8 cellular contexts compared by ENCODE assay signal in genomic region chr19:44891016-44891882, GRCh38. TPM values are rescaled to one million over a fixed set of nuclear protein-coding genes. Genes with fewer than 3 reads are reported as not detected.
A peak's percentile ranks its signal among the peaks of the same experiment; 100 is the strongest.
DNase-seq lines count a peak whose midpoint lies in the region; ATAC-seq and TF ChIP-seq lines count a peak whose summit lies in the region.

TSS of gene TOMM40 (plus strand) at chr19:44891254. CDS start at chr19:44891416, 162 bp downstream.

- H3K4me3 ChIP-seq in GM12865 (ENCODE audit: low read depth, low read length) (peak within 1 kb of the TSS; percentile 86), fibroblast of mammary gland (ENCODE audit: control insufficient read depth, low read depth, low read length) (peak within 1 kb of the TSS; percentile 61), neuronal stem cell (ENCODE audit: low read length in 2 of 2) (peak within 1 kb of the TSS; percentile 76 to 88)

- peak within 1 kb of the TSS; percentile 85 for H2BK5ac ChIP-seq in neuronal stem cell (ENCODE audit: low read length)

- H3K27me3 Mint-ChIP-seq in activated CD8-positive, alpha-beta T cell treated with anti-CD3 and anti-CD28 coated beads, Interleukin-2, amount 10 ng/mL, durations not matched to agents 7 days and 5 days (ENCODE audit: low read depth), result no peaks in the 10 kb centered on the region

- no peak within 1 kb of the TSS for H2BK12ac ChIP-seq in neuronal stem cell (ENCODE audit: low read length)

- peak within 1 kb of the TSS; percentile 92 for H3K4me3 Mint-ChIP-seq in activated CD8-positive, alpha-beta T cell treated with anti-CD3 and anti-CD28 coated beads, Interleukin-2, amount 10 ng/mL, durations not matched to agents 7 days and 5 days

- WGBS in neuronal stem cell (ENCODE audit: extremely low coverage in 2 of 2, insufficient read length in 2 of 2, insufficient replicate concordance in 1 of 2), 2 donors, result no CpG with 5 or more reads among the region's 81 CpGs

- H3K4ac ChIP-seq in neuronal stem cell (ENCODE audit: low read length), result no peak within 1 kb of the TSS

- peak within 1 kb of the TSS; percentile 77 for H3K23ac ChIP-seq in neuronal stem cell (ENCODE audit: low read depth, low read length, poor library complexity)

- H3K9me3 ChIP-seq in neuronal stem cell (replicated peaks in 1 of 2; ENCODE audit: control insufficient read depth in 2 of 2, insufficient read depth in 1 of 2, low read depth in 1 of 2, low read length in 2 of 2), result peaks cover 0 to 2% of the 10 kb centered on the region in 2 donors

- peak within 1 kb of the TSS; percentile 97 for H3K27ac Mint-ChIP-seq in activated CD8-positive, alpha-beta T cell treated with anti-CD3 and anti-CD28 coated beads, Interleukin-2, amount 10 ng/mL, durations not matched to agents 7 days and 5 days

- H3K4me1 ChIP-seq in neuronal stem cell (ENCODE audit: control insufficient read depth in 2 of 2, insufficient read depth in 1 of 2, low read depth in 1 of 2, low read length in 2 of 2), result peaks cover 11 to 12% of the 10 kb centered on the region in 2 donors

- peaks cover 18% of the 10 kb centered on the region for H3K79me1 ChIP-seq in neuronal stem cell (ENCODE audit: low read depth, low read length)

- H3K36me3 ChIP-seq in neuronal stem cell (replicated peaks in 1 of 2; ENCODE audit: control insufficient read depth in 2 of 2, insufficient read depth in 2 of 2, low read length in 2 of 2), result peaks cover 46 to 64% of the 10 kb centered on the region in 2 donors

- H3K27ac ChIP-seq in neuronal stem cell (replicated peaks; ENCODE audit: low read length), result peak within 1 kb of the TSS; percentile 87

- peak; percentile 69 for ATAC-seq in HG02678 (IDR thresholded peaks at IDR 0.05; ENCODE audit: unreplicated experiment)
- ATAC-seq in activated CD8-positive, alpha-beta T cell treated with anti-CD3 and anti-CD28 coated beads, Interleukin-2, amount 10 ng/mL, durations not matched to agents 7 days and 5 days, result no peak

- H4K8ac ChIP-seq in neuronal stem cell (ENCODE audit: low read depth, low read length), result no peak within 1 kb of the TSS

- POLR2A ChIA-PET in activated CD8-positive, alpha-beta T cell treated with anti-CD3 and anti-CD28 coated beads, Interleukin-2, amount 10 ng/mL, durations not matched to agents 7 days and 5 days (lab: Charles Lee), result interaction anchor here (0.6 to 1.4 kb wide), 3 partner anchors 8 to 64 kb away, joined by 3 to 5 read pairs (median 3); partner anchors contain the start of gene CLPTM1

- DNase-seq in GM12865 (ENCODE audit: low read depth) (peak; percentile 100), NCI-H2171 treated with DMSO at 0.1 percent for 48 hours (lab: John Stamatoyannopoulos, UW) (peak; percentile 9), fibroblast of mammary gland (ENCODE audit: low read depth) (no peak), neuronal stem cell (ENCODE audit: low spot score) (no peak), ureter (ENCODE audit: low spot score) (no peak), hepatic stellate cell (ENCODE audit: low spot score) (no peak)
- peak; percentile 41 for DNase-seq in activated CD8-positive, alpha-beta T cell treated with anti-CD3 and anti-CD28 coated beads, Interleukin-2, amount 10 ng/mL, durations not matched to agents 7 days and 5 days

- H3K14ac ChIP-seq in neuronal stem cell (ENCODE audit: low read length), result no peak within 1 kb of the TSS

- H3K4me1 Mint-ChIP-seq in activated CD8-positive, alpha-beta T cell treated with anti-CD3 and anti-CD28 coated beads, Interleukin-2, amount 10 ng/mL, durations not matched to agents 7 days and 5 days (ENCODE audit: low read depth), result peaks cover 38% of the 10 kb centered on the region

- CTCF ChIA-PET in activated CD8-positive, alpha-beta T cell treated with anti-CD3 and anti-CD28 coated beads, Interleukin-2, amount 10 ng/mL, durations not matched to agents 7 days and 5 days (lab: Charles Lee), result interaction anchor here (1.2 to 1.9 kb wide), 5 partner anchors 13 to 188 kb away, joined by 3 to 7 read pairs (median 4); partner anchors contain the start of gene GEMIN7

- peak within 1 kb of the TSS; percentile 84 for H2AFZ ChIP-seq in neuronal stem cell (ENCODE audit: low read length)

- H3K4me2 ChIP-seq in neuronal stem cell (ENCODE audit: insufficient read depth, low read length, poor library complexity, severe bottlenecking), result peak within 1 kb of the TSS; percentile 90

- H3K27me3 ChIP-seq in neuronal stem cell (ENCODE audit: control insufficient read depth in 3 of 3, insufficient read depth in 3 of 3, low read depth in 1 of 3, low read length in 3 of 3), result no peaks in the 10 kb centered on the region

- H3K36me3 Mint-ChIP-seq in activated CD8-positive, alpha-beta T cell treated with anti-CD3 and anti-CD28 coated beads, Interleukin-2, amount 10 ng/mL, durations not matched to agents 7 days and 5 days (ENCODE audit: low read depth), result peaks cover 40% of the 10 kb centered on the region

- H3K9me3 Mint-ChIP-seq in activated CD8-positive, alpha-beta T cell treated with anti-CD3 and anti-CD28 coated beads, Interleukin-2, amount 10 ng/mL, durations not matched to agents 7 days and 5 days (ENCODE audit: insufficient read depth), result no peaks in the 10 kb centered on the region

- H4K91ac ChIP-seq in neuronal stem cell (ENCODE audit: low read depth, low read length, poor library complexity), result no peak within 1 kb of the TSS

- no peak within 1 kb of the TSS for H2BK120ac ChIP-seq in neuronal stem cell (ENCODE audit: low read depth, low read length)

- peak within 1 kb of the TSS; percentile 83 for H3K18ac ChIP-seq in neuronal stem cell (ENCODE audit: low read length)

- no peak within 1 kb of the TSS for H2AK5ac ChIP-seq in neuronal stem cell (ENCODE audit: low read depth, low read length)

- TF ChIP-seq CTCF in GM12865 (IDR thresholded peaks at IDR 0.05; ENCODE audit: insufficient read depth, low read depth, low read length, missing control alignments) (no peak), fibroblast of mammary gland (conservative IDR thresholded peaks at IDR 0.05; ENCODE audit: control insufficient read depth, insufficient read depth, low read depth, low read length) (no peak)

- no peak within 1 kb of the TSS for H2BK15ac ChIP-seq in neuronal stem cell (ENCODE audit: low read length)

- H3K9ac ChIP-seq in neuronal stem cell (ENCODE audit: low read depth, low read length, poor library complexity), result peak within 1 kb of the TSS; percentile 96

RNA-seq across cellular contexts. Expression of gene TOMM40, which starts in this region (rescaled TPM):
- 10 to 100 TPM; 84.5 to 88.4 TPM for total RNA-seq in activated CD8-positive, alpha-beta T cell treated with anti-CD3 and anti-CD28 coated beads, Interleukin-2, amount 10 ng/mL, durations not matched to agents 7 days and 5 days
- polyA plus RNA-seq in neuronal stem cell (2013, experiment 1 of 2), result 49.4 TPM
- polyA plus RNA-seq in neuronal stem cell (2013, experiment 2 of 2), result 49.5 TPM
- total RNA-seq in ureter, result 65.9 TPM

Comparison
In these comparisons a context has a peak if more than half of its experiments do, and no peak if none do; other contexts are left out.
1. DNase-seq: peak in GM12865 (single experiment), NCI-H2171 treated with DMSO at 0.1 percent for 48 hours (single experiment) and activated CD8-positive, alpha-beta T cell treated with anti-CD3 and anti-CD28 coated beads, Interleukin-2, amount 10 ng/mL, durations not matched to agents 7 days and 5 days (single experiment); none in fibroblast of mammary gland (single experiment), neuronal stem cell (single experiment), ureter (single experiment) and hepatic stellate cell (single experiment).
2. Peak in every context shown above with its lines, with median percentiles within 50 percentile points of each other: H3K4me3 ChIP-seq.